In genomic region chr19:16542894-16543498, GRCh38 we compare ENCODE assay signal across 8 cellular contexts. TPM values are rescaled to one million over a fixed set of nuclear protein-coding genes. Genes with fewer than 3 reads are reported as not detected.
DNase-seq lines count a peak whose midpoint lies in the region; ATAC-seq and TF ChIP-seq lines count a peak whose summit lies in the region.

No MANE protein-coding gene starts in this region.

- H3K36me3 ChIP-seq in SJCRH30 = peaks cover 25% of the 10 kb centered on the region

- H3K36me3 Mint-ChIP-seq in H9 (ENCODE audit: insufficient read depth in 1 of 3, low read depth in 3 of 3) (peaks cover 25 to 36% (median 34%) of the 10 kb centered on the region in 3 experiments; a peak in 6 of 7 replicates), osteocyte (ENCODE audit: unreplicated experiment) (peaks cover 14% of the 10 kb centered on the region)

- H3K4me3 ChIP-seq in SJCRH30 = peak overlapping the region; percentile 96
- peak overlapping the region; percentile 98 for H3K4me3 ChIP-seq in epithelial cell of proximal tubule (ENCODE audit: low read depth, low read length)

- no peak overlapping the region for H4K8ac ChIP-seq in H9 (replicated peaks; ENCODE audit: insufficient read length, low read depth, low read length)

- H3K4ac ChIP-seq in H9 (ENCODE audit: low read depth, low read length) = no peak overlapping the region

- H2BK15ac ChIP-seq in H9 (ENCODE audit: low read depth, low read length) = no peak overlapping the region

- no peak overlapping the region for H3T11ph ChIP-seq in H9 (ENCODE audit: low read length)

- H3K9me3 ChIP-seq in H9 (ENCODE audit: control insufficient read depth, low read depth, low read length) (no peaks in the 10 kb centered on the region), SJCRH30 (replicated peaks) (no peaks in the 10 kb centered on the region)

- peak overlapping the region; percentile 67; the same call in 1 of the 2 replicates for H3K14ac ChIP-seq in H9 (ENCODE audit: insufficient read depth, low read length)

- ATAC-seq in HG02798 (IDR thresholded peaks at IDR 0.05; ENCODE audit: poor library complexity, unreplicated experiment) = no peak

- no peak overlapping the region for H3K23ac ChIP-seq in H9 (ENCODE audit: insufficient read length, low read depth, low read length)

- H3K9ac ChIP-seq in H9 (ENCODE audit: extremely low read depth, insufficient read length, low read length) = peak overlapping the region; percentile 87

- H3K27ac ChIP-seq in H9 (ENCODE audit: insufficient read length, low read depth, low read length) (no peak overlapping the region), SJCRH30 (peak overlapping the region; percentile 82)

- DNase-seq in H9 (no peak), SJCRH30 (peak in 1 of 2 experiments; percentile 28), epithelial cell of proximal tubule (ENCODE audit: low read depth) (no peak), osteocyte (ENCODE audit: extremely low spot score, unreplicated experiment) (no peak), NCI-H1694 (lab: John Stamatoyannopoulos, UW) (no peak), D341Med (ENCODE audit: low spot score) (no peak)
- no peak for DNase-seq in central memory CD4-positive, alpha-beta T cell

- TF ChIP-seq CTCF in H9 (conservative IDR thresholded peaks at IDR 0.05) (no peak), epithelial cell of proximal tubule (conservative IDR thresholded peaks at IDR 0.05; ENCODE audit: low read depth, low read length) (no peak), osteocyte (IDR thresholded peaks at IDR 0.05) (no peak)

- H3K79me1 ChIP-seq in H9 (ENCODE audit: insufficient read depth, low read depth, low read length, poor library complexity, severe bottlenecking) = peaks cover 16% of the 10 kb centered on the region

- H3K4me1 ChIP-seq in H9 (ENCODE audit: insufficient read depth, low read length) (no peaks in the 10 kb centered on the region; the same call in 1 of the 2 replicates), SJCRH30 (no peaks in the 10 kb centered on the region)

- H3K79me2 ChIP-seq in H9 (ENCODE audit: insufficient read depth, low read length) = peaks cover 27% of the 10 kb centered on the region; the same call in 1 of the 2 replicates

- no peak overlapping the region for H2AFZ ChIP-seq in H9 (ENCODE audit: low read length)

- no peak overlapping the region for H2BK12ac ChIP-seq in H9 (ENCODE audit: insufficient read length, low read depth, low read length)

- H3K4me2 ChIP-seq in H9 (ENCODE audit: insufficient read depth, insufficient read length, low read length) = peak overlapping the region; percentile 81

- H2BK20ac ChIP-seq in H9 (ENCODE audit: low read depth, low read length, poor library complexity, severe bottlenecking) = no peak overlapping the region

- peak overlapping the region; percentile 91 to 96 for H3K4me3 Mint-ChIP-seq in H9
- H3K4me3 Mint-ChIP-seq in osteocyte (ENCODE audit: unreplicated experiment) = peak overlapping the region; percentile 87

- H3K27me3 ChIP-seq in H9 (ENCODE audit: insufficient read depth, low read length) = no peaks in the 10 kb centered on the region
- no peaks in the 10 kb centered on the region for H3K27me3 ChIP-seq in SJCRH30

- H4K5ac ChIP-seq in H9 (ENCODE audit: insufficient read length, low read depth, low read length) = no peak overlapping the region

- H2BK120ac ChIP-seq in H9 (ENCODE audit: low read depth, low read length, poor library complexity, severe bottlenecking) = no peak overlapping the region

- H3K56ac ChIP-seq in H9 (ENCODE audit: insufficient read length, low read depth, low read length) = no peak overlapping the region

- H4K91ac ChIP-seq in H9 (ENCODE audit: insufficient read length, low read depth, low read length) = no peak overlapping the region

- H3K27me3 Mint-ChIP-seq in H9 (ENCODE audit: low read depth) (no peaks in the 10 kb centered on the region), osteocyte (ENCODE audit: unreplicated experiment) (no peaks in the 10 kb centered on the region)

- H4K20me1 ChIP-seq in H9 (ENCODE audit: control insufficient read depth, insufficient read depth, insufficient read length) = no peaks in the 10 kb centered on the region

- peaks cover 13% of the 10 kb centered on the region for H3K23me2 ChIP-seq in H9 (ENCODE audit: insufficient read length, low read depth, low read length, poor library complexity, severe bottlenecking)

- no CpG with 5 or more reads among the region's 16 CpGs for WGBS in H9 (ENCODE audit: extremely low coverage, insufficient read length, low lambda C conversion rate)

- H3K9me3 Mint-ChIP-seq in H9 (no peaks in the 10 kb centered on the region), osteocyte (ENCODE audit: unreplicated experiment) (no peaks in the 10 kb centered on the region)

- H3K18ac ChIP-seq in H9 (ENCODE audit: insufficient read length, low read depth, low read length) = peak overlapping the region; percentile 68

- H3K4me1 Mint-ChIP-seq in H9 (peaks cover 13 to 16% of the 10 kb centered on the region in 2 experiments), osteocyte (ENCODE audit: unreplicated experiment) (peaks cover 27% of the 10 kb centered on the region)

- no peak overlapping the region for H2BK5ac ChIP-seq in H9 (ENCODE audit: insufficient read length, low read length)

- H2AK5ac ChIP-seq in H9 (ENCODE audit: insufficient read length, low read length) = no peak overlapping the region

- H3K27ac Mint-ChIP-seq in H9 = peak overlapping the region; percentile 53 to 93 (median 55); a peak in 2 of 7 replicates
- peak overlapping the region; percentile 80 for H3K27ac Mint-ChIP-seq in osteocyte (ENCODE audit: unreplicated experiment)

RNA-seq across cellular contexts. Expression of gene CHERP, which starts 0.8 kb away (rescaled TPM):
- total RNA-seq in H9 (2021) = 92.2 and 101 TPM in 2 replicates
- 21.1 and 23.0 TPM in 2 replicates for total RNA-seq in SJCRH30 (2014; rRNA removed; shearing (Covaris generic))
- total RNA-seq in epithelial cell of proximal tubule = 9.5 and 11.2 TPM in 2 replicates
- 45.1 and 50.1 TPM in 2 replicates for total RNA-seq in osteocyte

RNA-seq across cellular contexts. Expression of gene SLC35E1, which starts 29.2 kb away (rescaled TPM):
- total RNA-seq in H9 (2021) = 34.0 and 35.8 TPM in 2 replicates
- 40.8 and 40.9 TPM in 2 replicates for total RNA-seq in SJCRH30 (2014; rRNA removed; shearing (Covaris generic))
- 26.9 and 33.0 TPM in 2 replicates for total RNA-seq in epithelial cell of proximal tubule
- 49.8 and 55.5 TPM in 2 replicates for total RNA-seq in osteocyte

RNA-seq across cellular contexts. Expression of gene C19orf44, which starts 46.8 kb away (rescaled TPM):
- 5.7 and 6.4 TPM in 2 replicates for total RNA-seq in H9 (2021)
- total RNA-seq in SJCRH30 (2014; rRNA removed; shearing (Covaris generic)) = 4.7 and 5.3 TPM in 2 replicates
- total RNA-seq in epithelial cell of proximal tubule = 4.6 TPM in 2 replicates
- total RNA-seq in osteocyte = 5.3 and 5.5 TPM in 2 replicates

RNA-seq across cellular contexts. Expression of gene CALR3, which starts 47.0 kb away (rescaled TPM):
- 0.44 and 0.53 TPM in 2 replicates for total RNA-seq in H9 (2021)
- not detected in 2 replicates for total RNA-seq in SJCRH30 (2014; rRNA removed; shearing (Covaris generic))
- total RNA-seq in epithelial cell of proximal tubule = not detected in 2 replicates
- not detected in 2 replicates for total RNA-seq in osteocyte
